In the genomic region with DNA sequence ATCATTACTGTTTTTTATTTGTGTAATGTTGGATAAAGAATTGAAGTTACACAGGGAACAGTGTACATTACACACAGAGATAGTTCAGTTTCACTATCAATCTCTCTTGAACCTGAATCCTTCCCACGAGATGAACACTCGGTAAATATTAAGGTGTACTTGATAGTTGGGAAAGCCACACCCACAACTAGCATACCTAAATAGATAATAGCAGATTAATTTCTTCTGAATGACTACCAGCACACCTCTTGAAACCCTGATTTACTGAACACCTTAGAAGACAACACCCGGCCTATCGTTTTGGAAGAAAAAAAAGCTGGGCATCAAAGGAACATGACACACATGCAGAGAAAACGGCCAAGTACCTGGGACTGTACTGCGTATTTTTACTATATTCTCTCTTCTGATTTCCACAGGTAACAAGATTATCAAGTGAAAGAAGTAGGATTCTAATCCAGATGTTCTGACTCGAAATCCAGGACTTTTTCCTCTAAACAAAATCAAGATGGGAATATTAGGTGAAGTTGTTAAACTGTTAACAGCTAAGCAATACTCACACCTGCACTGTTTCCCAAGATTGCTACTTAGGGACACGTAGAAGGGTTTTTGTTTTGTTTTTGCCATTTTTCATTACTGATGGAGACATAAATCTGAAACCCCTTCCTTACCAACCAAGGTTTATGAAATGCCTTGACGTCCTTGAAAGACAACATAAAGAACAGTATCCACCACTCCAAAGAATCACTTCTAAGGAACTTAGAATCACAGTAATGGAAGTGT, we compare ENCODE assay signal across 8 cellular contexts. TPM values are rescaled to one million over a fixed set of nuclear protein-coding genes. Genes with fewer than 3 reads are reported as not detected.
DNase-seq lines count a peak whose midpoint lies in the region; ATAC-seq and TF ChIP-seq lines count a peak whose summit lies in the region.

No MANE protein-coding gene starts in this region.

- H3K27me3 ChIP-seq in body of pancreas: no peaks in the 10 kb centered on the region
- H3K27me3 ChIP-seq in lower lobe of right lung (ENCODE audit: low read depth): no peaks in the 10 kb centered on the region
- H3K27me3 ChIP-seq in transverse colon: no peaks in the 10 kb centered on the region

- TF ChIP-seq POLR2A in body of pancreas (IDR thresholded peaks at IDR 0.05) (no peak), transverse colon (IDR thresholded peaks at IDR 0.05) (no peak)

- H3K9me3 ChIP-seq in body of pancreas: peaks cover 0 to 5% (median 0%) of the 10 kb centered on the region in 3 donors
- peaks cover 7% of the 10 kb centered on the region for H3K9me3 ChIP-seq in lower lobe of right lung
- H3K9me3 ChIP-seq in transverse colon: no peaks in the 10 kb centered on the region

- H3K4me1 ChIP-seq in body of pancreas (peaks cover 15% of the 10 kb centered on the region), lower lobe of right lung (peaks cover 22% of the 10 kb centered on the region), transverse colon (peaks cover 0 to 39% (median 21%) of the 10 kb centered on the region in 4 donors)

- H3K4me3 ChIP-seq in body of pancreas (peak overlapping the region; percentile 64 to 79), lower lobe of right lung (peak overlapping the region; percentile 71), transverse colon (peak overlapping the region; percentile 71 to 96 (median 86))

- peak; percentile 42 for DNase-seq in HT-29 (ENCODE audit: low spot score)
- no peak for DNase-seq in body of pancreas
- no peak for DNase-seq in lower lobe of right lung
- DNase-seq in transverse colon: no peak
- DNase-seq in NOMO-1 (lab: John Stamatoyannopoulos, UW; ENCODE audit: unreplicated experiment in 2 of 2): no peak
- no peak for DNase-seq in D341Med (ENCODE audit: low spot score)

- no peaks in the 10 kb centered on the region for H3K36me3 ChIP-seq in body of pancreas (replicated peaks in 1 of 2; ENCODE audit: insufficient read depth in 1 of 2, low read depth in 2 of 2)
- H3K36me3 ChIP-seq in lower lobe of right lung: no peaks in the 10 kb centered on the region
- H3K36me3 ChIP-seq in transverse colon: no peaks in the 10 kb centered on the region

- TF ChIP-seq CTCF in 22Rv1 (IDR thresholded peaks at IDR 0.05) (no peak), body of pancreas (IDR thresholded peaks at IDR 0.05) (no peak), lower lobe of right lung (IDR thresholded peaks at IDR 0.05) (no peak), transverse colon (IDR thresholded peaks at IDR 0.05) (no peak)

- no peak for ATAC-seq in body of pancreas
- no peak for ATAC-seq in lower lobe of right lung
- no peak for ATAC-seq in GM21381 (IDR thresholded peaks at IDR 0.05; ENCODE audit: unreplicated experiment)

- WGBS in body of pancreas, 2 donors: 2 to 9% methylated on average over 9 of the region's 9 CpGs
- WGBS in transverse colon (ENCODE audit: low coverage in 1 of 2), 2 donors: 13 to 15% methylated on average over 9 of the region's 9 CpGs

- in situ Hi-C loops in transverse colon (cut with MboI; ENCODE audit: low pct_ligation_motif_present in 1 of 4, low pct_unique_long_range_greater_than_20kb in 1 of 4, low sequenced_read_pairs in 3 of 4): no loop called here

- H3K27ac ChIP-seq in 22Rv1 (peak overlapping the region; percentile 68), body of pancreas (peak overlapping the region; percentile 86 to 98 (median 95)), lower lobe of right lung (peak overlapping the region; percentile 92), transverse colon (peak overlapping the region; percentile 89 to 96 (median 95))

- intact Hi-C loops in body of pancreas (cut with DNase I) (loop anchor here (10.0 kb wide), 1 partner anchor 72 kb away; no protein-coding TSS in a partner anchor), lower lobe of right lung (cut with DNase I) (no loop called here), transverse colon (cut with DNase I; ENCODE audit: low total_unique reads) (no loop called here)

- no peak for TF ChIP-seq EP300 in transverse colon (IDR thresholded peaks at IDR 0.05; ENCODE audit: low read depth)

RNA-seq across cellular contexts. Expression of gene CCDC186, which starts 1.0 kb away (rescaled TPM):
- 7.2 and 9.8 TPM in 2 replicates for total RNA-seq in HT-29 (2014; rRNA removed; shearing (Covaris generic))
- total RNA-seq in body of pancreas (10 to 100 TPM; 42.3 to 53.4 TPM), lower lobe of right lung (33.1 TPM), transverse colon (100 to 1,000 TPM in 1 of 4 donors, 10 to 100 TPM in 3; 18.7 to 194 (median 47.5) TPM)

RNA-seq across cellular contexts. Expression of gene TDRD1, which starts 6.2 kb away (rescaled TPM):
- not detected in 2 replicates for total RNA-seq in HT-29 (2014; rRNA removed; shearing (Covaris generic))
- total RNA-seq in body of pancreas (under 1 TPM; 0.78 to 0.99 TPM), lower lobe of right lung (0.09 TPM), transverse colon (under 1 TPM in 1 of 4 donors, not detected in 3; 0.14 TPM)
